ENCODE assay signal across 26 cellular contexts in the genomic region with DNA sequence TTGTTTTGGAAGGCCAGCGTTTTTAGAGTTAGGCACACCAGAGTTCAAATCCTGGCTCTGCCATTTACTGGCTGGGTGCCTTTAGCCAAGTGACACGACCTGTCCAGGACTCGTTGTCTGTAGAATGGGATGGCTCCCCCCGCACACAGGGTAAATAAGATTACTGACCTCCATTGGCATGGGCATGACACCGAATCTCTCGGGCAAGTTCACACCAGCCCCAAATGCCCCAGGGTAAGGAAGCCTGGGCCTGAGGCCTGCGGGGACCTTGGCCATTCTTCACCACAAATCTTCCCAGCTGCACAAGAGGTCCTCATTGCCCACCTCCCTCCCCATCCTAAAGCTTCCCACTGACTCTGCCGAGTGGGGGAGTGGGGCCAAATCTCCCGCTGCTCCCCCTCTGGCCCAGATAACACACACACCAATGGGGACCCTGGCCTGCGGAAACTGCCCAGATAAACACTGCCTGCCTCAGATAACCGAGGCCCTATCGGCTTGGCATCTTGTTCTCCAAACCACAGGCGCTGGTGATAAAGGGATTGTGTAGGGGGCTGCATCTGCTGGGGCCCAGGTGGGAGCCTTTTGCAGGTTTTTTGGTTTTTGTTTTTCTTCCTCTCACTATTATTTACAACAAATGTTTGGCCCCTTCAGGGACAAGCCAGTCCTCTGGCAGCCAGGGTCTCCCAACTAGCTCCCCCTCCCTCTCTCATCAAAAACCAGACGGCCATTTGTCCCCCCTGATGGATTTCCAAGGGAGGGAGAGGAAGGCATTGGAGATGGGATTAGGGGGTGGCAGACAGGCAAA.
"Had no signal": no experiment of that assay in that cellular context is flagged by ENCODE, and none has a peak within 500 bp of the region (broad histone marks: within the 10 kb centered on the region; RNA-seq: fewer than 3 reads in every experiment).

No MANE protein-coding gene starts in this region.

- DNase-seq: activated CD4-positive, alpha-beta T cell treated with anti-CD3 and anti-CD28 coated beads for 4 hours; activated CD8-positive, alpha-beta memory T cell treated with anti-CD3 and anti-CD28 coated beads, Interleukin-2, amount 50 U/mL, for 48 hours; activated CD8-positive, alpha-beta T cell treated with anti-CD3 and anti-CD28 coated beads for 36 hours; activated naive CD8-positive, alpha-beta T cell treated with anti-CD3 and anti-CD28 coated beads, Interleukin-2, amount 50 U/mL, for 24 hours; activated T-cell treated with anti-CD3 and anti-CD28 coated beads, Interleukin-2, amount 50 U/mL, for 1 hour; amniotic stem cell; body of pancreas; central memory CD4-positive, alpha-beta T cell; KBM-7; NCI-H1048; NCI-H146; NCI-H187 treated with DMSO at 0.1 percent for 48 hours; NCI-H2171; NCI-H2227 treated with DMSO at 0.1 percent for 48 hours; NCI-H446 treated with DMSO at 0.1 percent for 48 hours; NCI-H524 treated with DMSO at 0.1 percent for 48 hours; NCI-H748 treated with DMSO at 0.1 percent for 48 hours; Right ventricle myocardium superior; RPMI8226; T-helper 17 cell; T-helper 9 cell had no signal

- H3K4me3 ChIP-seq: ascending aorta, body of pancreas, SJSA1 had no signal

- H3K27me3 ChIP-seq: ascending aorta, body of pancreas, SJSA1 had no signal

- H3K36me3 ChIP-seq: ascending aorta, SJSA1 had no signal

- ATAC-seq: activated CD4-positive, CD25-positive, alpha-beta regulatory T cell treated with anti-CD3 and anti-CD28 coated beads, Interleukin-2, amount 50 U/mL, for 24 hours; activated CD8-positive, alpha-beta T cell treated with anti-CD3 and anti-CD28 coated beads for 36 hours; activated naive CD4-positive, alpha-beta T cell treated with anti-CD3 and anti-CD28 coated beads, Interleukin-2, amount 50 U/mL, for 72 hours; activated naive CD8-positive, alpha-beta T cell treated with anti-CD3 and anti-CD28 coated beads, Interleukin-2, amount 50 U/mL, for 24 hours; body of pancreas; Panc1; T-helper 17 cell had no signal

- H3K4me1 ChIP-seq: ascending aorta, body of pancreas had no signal

- H3K9me3 ChIP-seq: ascending aorta, body of pancreas, SJSA1 had no signal

- H3K27ac ChIP-seq: ascending aorta, body of pancreas, SJSA1 had no signal
